Comparison of ENCODE assay signal across 27 cellular contexts in genomic region chr19:33339750-33340029, GRCh38.
"Had no signal": no experiment of that assay in that cellular context is flagged by ENCODE, and none has a peak within 500 bp of the region (broad histone marks: within the 10 kb centered on the region; RNA-seq: fewer than 3 reads in every experiment).

No MANE protein-coding gene starts in this region.

- H3K4me1 ChIP-seq: adrenal gland had no signal

- H3K9me3 ChIP-seq: adrenal gland, SJCRH30, SK-N-SH had no signal

- H3K27me3 ChIP-seq: adrenal gland had no signal

- H3K36me3 ChIP-seq: adrenal gland, SJCRH30 had no signal

- H3K27ac ChIP-seq: adrenal gland, SJCRH30 had no signal

- ATAC-seq: activated T-helper 17 cell treated with anti-CD3 and anti-CD28 coated beads, Interleukin-2, amount 50 U/mL, for 72 hours; K562; Right ventricle myocardium inferior; T-helper 17 cell; WTC11 had no signal

- H3K4me2 ChIP-seq: SK-N-SH had no signal

- H3K4me3 ChIP-seq: adrenal gland, K562, SJCRH30 had no signal

- H3K9me2 ChIP-seq: SK-N-SH had no signal

- DNase-seq: activated CD4-positive, alpha-beta memory T cell treated with anti-CD3 and anti-CD28 coated beads, Interleukin-2, amount 10 ng/mL, durations not matched to agents 7 days and 5 days; activated CD4-positive, alpha-beta T cell treated with anti-CD3 and anti-CD28 coated beads for 1 hour; activated CD4-positive, alpha-beta T cell treated with anti-CD3 and anti-CD28 coated beads, Interleukin-2, amount 10 ng/mL, durations not matched to agents 7 days and 5 days; activated gamma-delta T cell; activated naive CD4-positive, alpha-beta T cell treated with anti-CD3 and anti-CD28 coated beads, Interleukin-2, amount 50 U/mL, for 16 hours; activated naive CD8-positive, alpha-beta T cell treated with anti-CD3 and anti-CD28 coated beads, Interleukin-2, amount 10 ng/mL, durations not matched to agents 7 days and 5 days; activated T-cell treated with anti-CD3 and anti-CD28 coated beads for 4 hours; activated T-cell treated with anti-CD3 and anti-CD28 coated beads, Interleukin-2, amount 50 U/mL, for 48 hours; adrenal gland; anterior cingulate cortex; Karpas-422; NCI-H1105 treated with DMSO at 0.1 percent for 48 hours; NCI-H1436 treated with DMSO at 0.1 percent for 48 hours; NCI-H187; NCI-H2081; NCI-H510A treated with DMSO at 0.1 percent for 48 hours; NCI-H69; NK-92 treated with Interleukin-12 subunit alpha and Interleukin-12 subunit beta, amount 100 ng/mL, for 24 hours; OCI-M1; SJCRH30; SK-N-SH; T-helper 17 cell; T-helper 9 cell had no signal
